ENCODE assay signal across 8 cellular contexts in genomic region chr6:33312361-33313104, GRCh38. TPM values are rescaled to one million over a fixed set of nuclear protein-coding genes. Genes with fewer than 3 reads are reported as not detected.
DNase-seq lines count a peak whose midpoint lies in the region; ATAC-seq and TF ChIP-seq lines count a peak whose summit lies in the region.

No MANE protein-coding gene starts in this region.

- peak overlapping the region; percentile 97 for H3K4me3 Mint-ChIP-seq in chondrocyte (ENCODE audit: unreplicated experiment)

- peak overlapping the region; percentile 98 for H3K27ac Mint-ChIP-seq in chondrocyte (ENCODE audit: unreplicated experiment)

- DNase-seq in COLO829 (ENCODE audit: low spot score) = peak; percentile 89
- peak; percentile 81 for DNase-seq in NCI-H2227 treated with DMSO at 0.1 percent for 48 hours (lab: John Stamatoyannopoulos, UW)
- peak; percentile 86 to 88 for DNase-seq in activated CD4-positive, alpha-beta T cell treated with anti-CD3 and anti-CD28 coated beads for 4 hours
- DNase-seq in chondrocyte (ENCODE audit: low spot score) = no peak
- peak; percentile 86 for DNase-seq in left kidney (ENCODE audit: low read depth, low spot score)
- peak; percentile 78 for DNase-seq in stimulated activated CD4-positive, alpha-beta T cell treated with anti-CD3 and anti-CD28 coated beads, Interleukin-1b, Interleukin-23, amount 100 ng/mL, for 48 hours
- DNase-seq in GM19240 (ENCODE audit: insufficient read length, low spot score) = no peak

- H3K4me1 Mint-ChIP-seq in chondrocyte (ENCODE audit: low read depth) = peaks cover 46% of the 10 kb centered on the region

- no peaks in the 10 kb centered on the region for H3K9me3 Mint-ChIP-seq in chondrocyte (ENCODE audit: low read depth)

- TF ChIP-seq CTCF in chondrocyte (IDR thresholded peaks at IDR 0.05) = no peak

- no peaks in the 10 kb centered on the region for H3K27me3 Mint-ChIP-seq in chondrocyte (ENCODE audit: low read depth)

- peaks cover 1% of the 10 kb centered on the region for H3K36me3 Mint-ChIP-seq in chondrocyte (ENCODE audit: low read depth)

- ATAC-seq in HG02588 (IDR thresholded peaks at IDR 0.05; ENCODE audit: unreplicated experiment) = peak; percentile 29

RNA-seq across cellular contexts. Expression of gene TAPBP, which starts 1.3 kb away (rescaled TPM):
- 86.2 to 102 TPM (median 88.1 TPM) in 3 replicates for total RNA-seq in chondrocyte

RNA-seq across cellular contexts. Expression of gene ZBTB22, which starts 5.0 kb away (rescaled TPM):
- total RNA-seq in chondrocyte = 21.4 to 22.2 TPM (median 22.1 TPM) in 3 replicates

RNA-seq across cellular contexts. Expression of gene DAXX, which starts 10.2 kb away (rescaled TPM):
- total RNA-seq in chondrocyte = 26.3 to 27.1 TPM (median 26.4 TPM) in 3 replicates

RNA-seq across cellular contexts. Expression of gene RGL2, which starts 13.8 kb away (rescaled TPM):
- 39.2 to 54.5 TPM (median 50.5 TPM) in 3 replicates for total RNA-seq in chondrocyte

RNA-seq across cellular contexts. Expression of gene PFDN6, which starts 23.1 kb away (rescaled TPM):
- total RNA-seq in chondrocyte = 25.3 to 35.5 TPM (median 27.8 TPM) in 3 replicates

Comparison
In these comparisons a context has a peak if more than half of its experiments do, and no peak if none do; other contexts are left out.
1. DNase-seq: peak in COLO829 (single experiment), NCI-H2227 treated with DMSO at 0.1 percent for 48 hours (single experiment), activated CD4-positive, alpha-beta T cell treated with anti-CD3 and anti-CD28 coated beads for 4 hours (2 of 2), left kidney (single experiment) and stimulated activated CD4-positive, alpha-beta T cell treated with anti-CD3 and anti-CD28 coated beads, Interleukin-1b, Interleukin-23, amount 100 ng/mL, for 48 hours (single experiment); none in chondrocyte (single experiment) and GM19240 (single experiment).